26 cellular contexts compared by ENCODE assay signal in genomic region chr15:101220060-101220459, GRCh38. TPM values are rescaled to one million over a fixed set of nuclear protein-coding genes. Genes with fewer than 3 reads are reported as not detected.
DNase-seq lines count a peak whose midpoint lies in the region; ATAC-seq and TF ChIP-seq lines count a peak whose summit lies in the region.
"Had no signal": no experiment of that assay in that cellular context is flagged by ENCODE, and none has a peak within 500 bp of the region (broad histone marks: within the 10 kb centered on the region; RNA-seq: fewer than 3 reads in every experiment).

No MANE protein-coding gene starts in this region.

- CTCF ChIA-PET in PC-3 (lab: Charles Lee), result no interaction called here

- intact Hi-C loops in activated CD4-positive, alpha-beta T cell treated with anti-CD3 and anti-CD28 coated beads, Interleukin-2, amount 10 ng/mL, durations not matched to agents 24 days and 14 days (cut with micrococcal nuclease), result no loop called here
- intact Hi-C loops in PC-3 (cut with micrococcal nuclease), result no loop called here

- ATAC-seq in T-helper 17 cell (no peak), PC-3 (no peak), GM19023 (IDR thresholded peaks at IDR 0.05; ENCODE audit: unreplicated experiment) (no peak)
- ATAC-seq: gastroesophageal sphincter; naive thymus-derived CD4-positive, alpha-beta T cell; stimulated activated naive B cell treated with anti-CD40 and anti-IgM and Interleukin-4, amounts not matched to agents 10 μg/mL and 1 μg/mL and 100 μg/mL, for 72 hours had no signal

- BruUV-seq in PC-3 (replicated peaks; lab: Mats Ljungman, UMichigan), result no TSS peak

- H3K27ac Mint-ChIP-seq in activated CD4-positive, alpha-beta T cell treated with anti-CD3 and anti-CD28 coated beads, Interleukin-2, amount 10 ng/mL, durations not matched to agents 24 days and 14 days, result peak overlapping the region; percentile 23
- H3K27ac Mint-ChIP-seq in T-helper 17 cell (no peak overlapping the region), endothelial cell (ENCODE audit: unreplicated experiment) (peak overlapping the region; percentile 45)
- H3K27ac Mint-ChIP-seq: activated B cell treated with CpG ODN at 0.5 μM for 24 hours; activated CD4-positive, alpha-beta memory T cell treated with anti-CD3 and anti-CD28 coated beads for 36 hours had no signal

- no peak overlapping the region for H3K9ac ChIP-seq in PC-3 (ENCODE audit: low read length)

- no peak overlapping the region for H3K4me3 ChIP-seq in PC-3 (ENCODE audit: low read length)
- H3K4me3 ChIP-seq: BLaER1 treated with 17β-estradiol and CSF1 and Interleukin-3, amounts not matched to agents 10 nM and 100 nM; gastroesophageal sphincter; MG63; SJCRH30; suprapubic skin had no signal

- H4K20me1 ChIP-seq in PC-3 (ENCODE audit: low read length), result peaks cover 12% of the 10 kb centered on the region; the same call in 1 of the 2 replicates

- H3K4me2 ChIP-seq in PC-3 (ENCODE audit: low read length), result no peak overlapping the region

- H3K27ac ChIP-seq in C4-2B (peak overlapping the region; percentile 20), PC-3 (ENCODE audit: low read length) (no peak overlapping the region)
- H3K27ac ChIP-seq: BLaER1 treated with 17β-estradiol and CSF1 and Interleukin-3, amounts not matched to agents 10 nM and 100 nM; brain microvascular endothelial cell; gastroesophageal sphincter; SJCRH30; suprapubic skin had no signal

- no peaks in the 10 kb centered on the region for H3K4me1 ChIP-seq in PC-3 (ENCODE audit: insufficient read depth, low read length)

- POLR2A ChIA-PET in PC-3 (lab: Charles Lee; ENCODE audit: unreplicated experiment), result no interaction called here

- H2AFZ ChIP-seq in PC-3 (ENCODE audit: low read length), result no peak overlapping the region

- H3K4me1 Mint-ChIP-seq in activated CD4-positive, alpha-beta T cell treated with anti-CD3 and anti-CD28 coated beads, Interleukin-2, amount 10 ng/mL, durations not matched to agents 24 days and 14 days, result peaks cover 47% of the 10 kb centered on the region
- peaks cover 39% of the 10 kb centered on the region for H3K4me1 Mint-ChIP-seq in T-helper 17 cell
- no peaks in the 10 kb centered on the region for H3K4me1 Mint-ChIP-seq in endothelial cell (ENCODE audit: unreplicated experiment)

- no peak for DNase-seq in activated CD4-positive, alpha-beta T cell treated with anti-CD3 and anti-CD28 coated beads, Interleukin-2, amount 10 ng/mL, durations not matched to agents 24 days and 14 days
- DNase-seq in activated CD4-positive, alpha-beta T cell treated with anti-CD3 and anti-CD28 coated beads for 48 hours, result no peak
- no peak for DNase-seq in T-helper 17 cell
- no peak for DNase-seq in endothelial cell (ENCODE audit: low spot score)
- no peak for DNase-seq in PC-3
- no peak for DNase-seq in epidermal melanocyte (ENCODE audit: insufficient read length, low spot score)
- DNase-seq: activated B cell treated with CpG ODN at 0.5 μM for 24 hours; activated CD4-positive, alpha-beta memory T cell treated with anti-CD3 and anti-CD28 coated beads for 36 hours; activated gamma-delta T cell treated with Interleukin-2 at 50 U/mL for 16 hours; brain microvascular endothelial cell; GOT3; KG1; kidney glomerular epithelial cell; MG63; naive thymus-derived CD4-positive, alpha-beta T cell; NCI-H1105; NCI-H187 treated with DMSO at 0.1 percent for 48 hours; NCI-H2171; NCI-H510A; stimulated activated naive B cell treated with anti-CD40 and anti-IgM and Interleukin-4, amounts not matched to agents 10 μg/mL and 1 μg/mL and 100 μg/mL, for 72 hours had no signal

- H3K27me3 ChIP-seq in PC-3 (ENCODE audit: low read length), result no peaks in the 10 kb centered on the region
- H3K27me3 ChIP-seq: BLaER1 treated with 17β-estradiol and CSF1 and Interleukin-3, amounts not matched to agents 10 nM and 100 nM; brain microvascular endothelial cell; gastroesophageal sphincter; MG63; SJCRH30; suprapubic skin had no signal

- H3F3A ChIP-seq in PC-3 (ENCODE audit: low read length, unreplicated experiment), result no peaks in the 10 kb centered on the region

- TF ChIP-seq CTCF in C4-2B (conservative IDR thresholded peaks at IDR 0.05), result no peak
- TF ChIP-seq CTCF in endothelial cell (IDR thresholded peaks at IDR 0.05; ENCODE audit: unreplicated experiment), result no peak
- no peak for TF ChIP-seq CTCF in PC-3 (conservative IDR thresholded peaks at IDR 0.05; ENCODE audit: low read depth, low read length)

- no peaks in the 10 kb centered on the region for H3K9me3 ChIP-seq in T-helper 17 cell (ENCODE audit: control insufficient read depth, low read length, poor library complexity, severe bottlenecking)
- no peaks in the 10 kb centered on the region for H3K9me3 ChIP-seq in PC-3 (ENCODE audit: low read length)
- H3K9me3 ChIP-seq: gastroesophageal sphincter, MG63, SJCRH30, suprapubic skin had no signal

- no peaks in the 10 kb centered on the region for H3K9me2 ChIP-seq in PC-3 (replicated peaks; ENCODE audit: low read length)

- H3K27me3 Mint-ChIP-seq in activated CD4-positive, alpha-beta T cell treated with anti-CD3 and anti-CD28 coated beads, Interleukin-2, amount 10 ng/mL, durations not matched to agents 24 days and 14 days, result no peaks in the 10 kb centered on the region
- H3K27me3 Mint-ChIP-seq in T-helper 17 cell (no peaks in the 10 kb centered on the region), endothelial cell (ENCODE audit: unreplicated experiment) (peaks cover 1% of the 10 kb centered on the region)
- H3K27me3 Mint-ChIP-seq: activated B cell treated with CpG ODN at 0.5 μM for 24 hours; activated CD4-positive, alpha-beta memory T cell treated with anti-CD3 and anti-CD28 coated beads for 36 hours; naive thymus-derived CD4-positive, alpha-beta T cell; stimulated activated naive B cell treated with anti-CD40 and anti-IgM and Interleukin-4, amounts not matched to agents 10 μg/mL and 1 μg/mL and 100 μg/mL, for 72 hours had no signal

- H3K36me3 ChIP-seq in PC-3 (ENCODE audit: low read depth, low read length), result no peaks in the 10 kb centered on the region; the same call in 1 of the 2 replicates
- H3K36me3 ChIP-seq: suprapubic skin had no signal

- peaks cover 98% of the 10 kb centered on the region for H3K79me2 ChIP-seq in PC-3 (ENCODE audit: low read length)

- no peaks in the 10 kb centered on the region for H3K9me3 Mint-ChIP-seq in activated CD4-positive, alpha-beta T cell treated with anti-CD3 and anti-CD28 coated beads, Interleukin-2, amount 10 ng/mL, durations not matched to agents 24 days and 14 days
- no peaks in the 10 kb centered on the region for H3K9me3 Mint-ChIP-seq in endothelial cell (ENCODE audit: unreplicated experiment)
- H3K9me3 Mint-ChIP-seq: activated B cell treated with CpG ODN at 0.5 μM for 24 hours; activated CD4-positive, alpha-beta memory T cell treated with anti-CD3 and anti-CD28 coated beads for 36 hours; stimulated activated naive B cell treated with anti-CD40 and anti-IgM and Interleukin-4, amounts not matched to agents 10 μg/mL and 1 μg/mL and 100 μg/mL, for 72 hours had no signal

- H3K4me3 Mint-ChIP-seq in activated CD4-positive, alpha-beta T cell treated with anti-CD3 and anti-CD28 coated beads, Interleukin-2, amount 10 ng/mL, durations not matched to agents 24 days and 14 days, result no peak overlapping the region
- H3K4me3 Mint-ChIP-seq in T-helper 17 cell (peak overlapping the region; percentile 22), endothelial cell (ENCODE audit: unreplicated experiment) (no peak overlapping the region)
- H3K4me3 Mint-ChIP-seq: activated B cell treated with CpG ODN at 0.5 μM for 24 hours; activated CD4-positive, alpha-beta memory T cell treated with anti-CD3 and anti-CD28 coated beads for 36 hours; naive thymus-derived CD4-positive, alpha-beta T cell; stimulated activated naive B cell treated with anti-CD40 and anti-IgM and Interleukin-4, amounts not matched to agents 10 μg/mL and 1 μg/mL and 100 μg/mL, for 72 hours had no signal

- H3K36me3 Mint-ChIP-seq in activated CD4-positive, alpha-beta T cell treated with anti-CD3 and anti-CD28 coated beads, Interleukin-2, amount 10 ng/mL, durations not matched to agents 24 days and 14 days (ENCODE audit: low read depth), result peaks cover 43% of the 10 kb centered on the region
- H3K36me3 Mint-ChIP-seq in T-helper 17 cell (ENCODE audit: low read depth), result peaks cover 3% of the 10 kb centered on the region
- H3K36me3 Mint-ChIP-seq in endothelial cell (ENCODE audit: low read depth, unreplicated experiment), result peaks cover 4% of the 10 kb centered on the region

RNA-seq across cellular contexts. Expression of gene CHSY1, which starts 31.8 kb away (rescaled TPM):
- 61.7 and 62.6 TPM in 2 replicates for total RNA-seq in activated CD4-positive, alpha-beta T cell treated with anti-CD3 and anti-CD28 coated beads, Interleukin-2, amount 10 ng/mL, durations not matched to agents 24 days and 14 days
- total RNA-seq in T-helper 17 cell (10 to 100 TPM; 10.5 to 12.9 TPM), endothelial cell (ENCODE audit: unreplicated experiment) (27.6 TPM), PC-3 (2014; rRNA removed) (13.8 and 19.5 TPM in 2 replicates)

RNA-seq across cellular contexts. Expression of gene SELENOS, which starts 57.2 kb away (rescaled TPM):
- total RNA-seq in activated CD4-positive, alpha-beta T cell treated with anti-CD3 and anti-CD28 coated beads, Interleukin-2, amount 10 ng/mL, durations not matched to agents 24 days and 14 days, result 36.5 and 39.3 TPM in 2 replicates
- 10 to 100 TPM; 28.0 to 36.3 TPM for total RNA-seq in T-helper 17 cell
- total RNA-seq in endothelial cell (ENCODE audit: unreplicated experiment), result 48.9 TPM
- total RNA-seq in PC-3 (2014; rRNA removed), result 40.1 and 47.0 TPM in 2 replicates
